In genomic region chr1:8663915-8664331, GRCh38 we compare ENCODE assay signal across 9 cellular contexts.
DNase-seq lines count a peak whose midpoint lies in the region; ATAC-seq, FAIRE-seq and TF ChIP-seq lines count a peak whose summit lies in the region.
"Had no signal": no experiment of that assay in that cellular context is flagged by ENCODE, and none has a peak within 500 bp of the region (broad histone marks: within the 10 kb centered on the region; RNA-seq: fewer than 3 reads in every experiment).

No MANE protein-coding gene starts in this region.

- H3K27me3 Mint-ChIP-seq in naive B cell: no peaks in the 10 kb centered on the region

- H3K4me3 ChIP-seq in cardiac fibroblast (replicated peaks in 1 of 2; ENCODE audit: low read depth in 2 of 2, low read length in 2 of 2) (no peak overlapping the region), neuronal stem cell (ENCODE audit: low read length in 2 of 2) (no peak overlapping the region)

- no peak overlapping the region for H2BK15ac ChIP-seq in neuronal stem cell (ENCODE audit: low read length)

- FAIRE-seq in GM12892 (lab: Jason Lieb, UNC): peak; percentile 9

- H4K8ac ChIP-seq in neuronal stem cell (ENCODE audit: low read depth, low read length): no peak overlapping the region

- peaks cover 9% of the 10 kb centered on the region for H3K79me1 ChIP-seq in neuronal stem cell (ENCODE audit: low read depth, low read length)

- H3K4ac ChIP-seq in neuronal stem cell (ENCODE audit: low read length): no peak overlapping the region

- H2BK5ac ChIP-seq in neuronal stem cell (ENCODE audit: low read length): no peak overlapping the region

- H2AFZ ChIP-seq in neuronal stem cell (ENCODE audit: low read length): no peak overlapping the region

- H2BK120ac ChIP-seq in neuronal stem cell (ENCODE audit: low read depth, low read length): no peak overlapping the region

- no peak overlapping the region for H4K91ac ChIP-seq in neuronal stem cell (ENCODE audit: low read depth, low read length, poor library complexity)

- H3K14ac ChIP-seq in neuronal stem cell (ENCODE audit: low read length): no peak overlapping the region

- H3K27ac ChIP-seq in neuronal stem cell (replicated peaks; ENCODE audit: low read length): no peak overlapping the region

- H3K9me3 Mint-ChIP-seq in naive B cell: no peaks in the 10 kb centered on the region
- H3K9me3 Mint-ChIP-seq: T-helper 1 cell treated with Interleukin-12 subunit alpha and Interleukin-12 subunit beta and Interleukin-4 antibody, amounts not matched to agents 30 μg/mL and 1 μg/mL, for 36 hours had no signal

- H2AK5ac ChIP-seq in neuronal stem cell (ENCODE audit: low read depth, low read length): no peak overlapping the region

- H3K9me3 ChIP-seq in neuronal stem cell (replicated peaks in 1 of 2; ENCODE audit: control insufficient read depth in 2 of 2, insufficient read depth in 1 of 2, low read depth in 1 of 2, low read length in 2 of 2): no peaks in the 10 kb centered on the region

- no peaks in the 10 kb centered on the region for H3K27me3 ChIP-seq in neuronal stem cell (ENCODE audit: control insufficient read depth in 3 of 3, insufficient read depth in 3 of 3, low read depth in 1 of 3, low read length in 3 of 3)

- ATAC-seq in HG03066 (IDR thresholded peaks at IDR 0.05; ENCODE audit: low read depth, unreplicated experiment) (peak; percentile 49), naive B cell (ENCODE audit: low read depth in 2 of 2) (peak; percentile 88 to 89)

- H2BK12ac ChIP-seq in neuronal stem cell (ENCODE audit: low read length): no peak overlapping the region

- no peak overlapping the region for H3K23ac ChIP-seq in neuronal stem cell (ENCODE audit: low read depth, low read length, poor library complexity)

- no peak overlapping the region for H3K4me3 Mint-ChIP-seq in naive B cell
- H3K4me3 Mint-ChIP-seq: T-helper 1 cell treated with Interleukin-12 subunit alpha and Interleukin-12 subunit beta and Interleukin-4 antibody, amounts not matched to agents 30 μg/mL and 1 μg/mL, for 36 hours had no signal

- DNase-seq in GM12892 (ENCODE audit: insufficient read length) (no peak), cardiac fibroblast (ENCODE audit: low read depth in 2 of 2) (peak; percentile 57 to 75), naive B cell (peak; percentile 41), NCI-H2171 treated with DMSO at 0.1 percent for 48 hours (lab: John Stamatoyannopoulos, UW) (no peak), neuronal stem cell (ENCODE audit: low spot score) (no peak), NCI-H2029 treated with DMSO at 0.1 percent for 48 hours (lab: John Stamatoyannopoulos, UW) (no peak), posterior cingulate gyrus (no peak)

- H3K4me1 ChIP-seq in neuronal stem cell (ENCODE audit: control insufficient read depth in 2 of 2, insufficient read depth in 1 of 2, low read depth in 1 of 2, low read length in 2 of 2): peaks cover 16 to 37% of the 10 kb centered on the region in 2 donors

- no peaks in the 10 kb centered on the region for H3K36me3 Mint-ChIP-seq in naive B cell

- H3K36me3 ChIP-seq in neuronal stem cell (replicated peaks in 1 of 2; ENCODE audit: control insufficient read depth in 2 of 2, insufficient read depth in 2 of 2, low read length in 2 of 2): no peaks in the 10 kb centered on the region

- H3K4me2 ChIP-seq in neuronal stem cell (ENCODE audit: insufficient read depth, low read length, poor library complexity, severe bottlenecking): no peak overlapping the region

- H3K9ac ChIP-seq in neuronal stem cell (ENCODE audit: low read depth, low read length, poor library complexity): no peak overlapping the region

- TF ChIP-seq POLR2A in GM12892 (IDR thresholded peaks at IDR 0.05; ENCODE audit: low read depth, low read length): no peak

- no peak overlapping the region for H3K18ac ChIP-seq in neuronal stem cell (ENCODE audit: low read length)

- WGBS in neuronal stem cell (ENCODE audit: extremely low coverage in 2 of 2, insufficient read length in 2 of 2, insufficient replicate concordance in 1 of 2), 2 donors: no CpG with 5 or more reads among the region's 2 CpGs

- no peak for TF ChIP-seq CTCF in cardiac fibroblast (IDR thresholded peaks at IDR 0.05; ENCODE audit: low read depth, low read length)

- H3K4me1 Mint-ChIP-seq in naive B cell: peaks cover 7 to 21% (median 8%) of the 10 kb centered on the region in 3 donors

- no peak overlapping the region for H3K27ac Mint-ChIP-seq in naive B cell
- H3K27ac Mint-ChIP-seq: T-helper 1 cell treated with Interleukin-12 subunit alpha and Interleukin-12 subunit beta and Interleukin-4 antibody, amounts not matched to agents 30 μg/mL and 1 μg/mL, for 36 hours had no signal

- intact Hi-C loops in posterior cingulate gyrus (cut with DNase I): no loop called here

Comparison
In these comparisons a context has a peak if more than half of its experiments do, and no peak if none do; other contexts are left out.
1. DNase-seq: peak in cardiac fibroblast (2 of 2) and naive B cell (single experiment); none in GM12892 (single experiment), NCI-H2171 treated with DMSO at 0.1 percent for 48 hours (single experiment), neuronal stem cell (single experiment), NCI-H2029 treated with DMSO at 0.1 percent for 48 hours (single experiment) and posterior cingulate gyrus (0 of 10).